Comparison of ENCODE assay signal across 8 cellular contexts in genomic region chr10:118689070-118689858, GRCh38.
"Had no signal": no experiment of that assay in that cellular context is flagged by ENCODE, and none has a peak within 500 bp of the region (broad histone marks: within the 10 kb centered on the region; RNA-seq: fewer than 3 reads in every experiment).

No MANE protein-coding gene starts in this region.

- H2AFZ ChIP-seq: GM23248 had no signal

- H3K4me3 Mint-ChIP-seq: HFFc6 had no signal

- H3K4me1 ChIP-seq: HAP-1 had no signal

- H3K27ac ChIP-seq: GM23248 had no signal

- DNase-seq: GM23248, GOT3, H7, HFFc6, IMR-90 had no signal

- H3K4me3 ChIP-seq: GM23248, HAP-1, K562 had no signal

- H3K9ac ChIP-seq: GM23248 had no signal

- H3K9me3 Mint-ChIP-seq: HFFc6 had no signal

- ATAC-seq: HCT116, K562 had no signal

- H3K27ac Mint-ChIP-seq: HFFc6 had no signal

- H3K9me3 ChIP-seq: HAP-1 had no signal
